Comparison of ENCODE assay signal across 11 cellular contexts in the genomic region with DNA sequence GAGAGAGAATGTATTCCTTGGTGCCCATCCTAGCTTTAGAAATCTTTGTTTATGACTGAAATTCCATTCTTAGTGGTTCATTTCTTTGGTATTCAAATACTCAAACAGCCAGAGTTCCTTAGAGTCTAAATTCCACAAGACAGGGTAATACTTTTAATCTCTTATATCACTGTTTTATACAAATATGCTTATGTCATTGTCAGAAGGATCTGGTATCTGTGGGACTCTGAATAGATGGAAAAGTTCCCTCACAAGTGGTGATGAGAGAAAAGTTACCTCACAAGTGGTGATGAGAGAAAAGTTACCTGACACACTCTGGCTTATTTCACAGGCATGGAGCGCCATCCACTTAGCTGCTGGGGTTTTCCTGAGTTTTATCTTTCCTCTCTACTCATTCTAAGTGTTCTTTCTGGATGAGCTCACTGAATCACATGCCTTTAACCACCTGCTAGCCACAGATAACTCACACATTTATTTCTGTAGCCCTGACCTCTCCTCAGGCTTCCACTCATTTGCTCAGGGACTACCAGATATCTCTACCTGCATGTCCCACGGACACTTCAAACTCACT.
A peak's percentile ranks its signal among the peaks of the same experiment; 100 is the strongest.
DNase-seq lines count a peak whose midpoint lies in the region; ATAC-seq and TF ChIP-seq lines count a peak whose summit lies in the region.
"Had no signal": no experiment of that assay in that cellular context is flagged by ENCODE, and none has a peak within 500 bp of the region (broad histone marks: within the 10 kb centered on the region; RNA-seq: fewer than 3 reads in every experiment).

No MANE protein-coding gene starts in this region.

- peak overlapping the region; percentile 72 for H3K27ac ChIP-seq in cardiac muscle cell

- no peaks in the 10 kb centered on the region for H3K9me3 ChIP-seq in cardiac muscle cell (ENCODE audit: low read depth)

- H3K27me3 ChIP-seq in cardiac muscle cell: no peaks in the 10 kb centered on the region

- peak; percentile 93 for ATAC-seq in SK-N-SH treated with all-trans-retinoic acid at 6 μM for 48 hours

- H3K4me3 ChIP-seq in cardiac muscle cell: no peak overlapping the region
- no peak overlapping the region for H3K4me3 ChIP-seq in foreskin fibroblast (ENCODE audit: low read depth in 1 of 2, low read length in 2 of 2)

- peaks cover 10% of the 10 kb centered on the region for H3K4me1 ChIP-seq in cardiac muscle cell (ENCODE audit: low read depth)

- TF ChIP-seq CTCF in cardiac muscle cell (IDR thresholded peaks at IDR 0.05; ENCODE audit: low read depth, low read length): no peak
- TF ChIP-seq CTCF in foreskin fibroblast (IDR thresholded peaks at IDR 0.05; ENCODE audit: low read depth, low read length): no peak

- no peaks in the 10 kb centered on the region for H3K36me3 ChIP-seq in cardiac muscle cell

- peak; percentile 34 to 79 for DNase-seq in cardiac muscle cell (ENCODE audit: low read depth in 1 of 2, low spot score in 1 of 2)
- DNase-seq in cardiac septum (ENCODE audit: low spot score): no peak
- peak; percentile 30 to 59 for DNase-seq in foreskin fibroblast
- DNase-seq in stromal cell of bone marrow (ENCODE audit: low read depth): peak; percentile 28
- no peak for DNase-seq in GF-D8 (lab: John Stamatoyannopoulos, UW)
- DNase-seq in NK-92 (lab: John Stamatoyannopoulos, UW; ENCODE audit: unreplicated experiment): no peak
- DNase-seq in head of caudate nucleus: no peak
- DNase-seq: amniotic stem cell, NCI-H1092, right cardiac atrium had no signal

- intact Hi-C loops in cardiac septum (cut with DNase I): no loop called here
- intact Hi-C loops in head of caudate nucleus (cut with DNase I): no loop called here

TF ChIP-seq in SK-N-SH treated with all-trans-retinoic acid at 6 μM for 48 hours, 23 proteins besides CTCF, POLR2A, EP300 and RAD21:
- no peak for TF ChIP-seq TCF4 (CRISPR knock-in tag; IDR thresholded peaks at IDR 0.05; ENCODE audit: borderline replicate concordance)
- no peak for TF ChIP-seq ZNF70 (CRISPR knock-in tag; IDR thresholded peaks at IDR 0.05)
- no peak for TF ChIP-seq ZNF8 (CRISPR knock-in tag; IDR thresholded peaks at IDR 0.05)
- TF ChIP-seq, protein P1, sequence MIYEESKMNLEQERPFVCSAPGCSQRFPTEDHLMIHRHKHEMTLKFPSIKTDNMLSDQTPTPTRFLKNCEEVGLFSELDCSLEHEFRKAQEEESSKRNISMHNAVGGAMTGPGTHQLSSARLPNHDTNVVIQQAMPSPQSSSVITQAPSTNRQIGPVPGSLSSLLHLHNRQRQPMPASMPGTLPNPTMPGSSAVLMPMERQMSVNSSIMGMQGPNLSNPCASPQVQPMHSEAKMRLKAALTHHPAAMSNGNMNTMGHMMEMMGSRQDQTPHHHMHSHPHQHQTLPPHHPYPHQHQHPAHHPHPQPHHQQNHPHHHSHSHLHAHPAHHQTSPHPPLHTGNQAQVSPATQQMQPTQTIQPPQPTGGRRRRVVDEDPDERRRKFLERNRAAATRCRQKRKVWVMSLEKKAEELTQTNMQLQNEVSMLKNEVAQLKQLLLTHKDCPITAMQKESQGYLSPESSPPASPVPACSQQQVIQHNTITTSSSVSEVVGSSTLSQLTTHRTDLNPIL (CRISPR knock-in tag; IDR thresholded peaks at IDR 0.05; ENCODE audit: low read depth): peak; percentile 91
- TF ChIP-seq RARB (CRISPR knock-in tag; IDR thresholded peaks at IDR 0.05): no peak
- TF ChIP-seq, protein P2, sequence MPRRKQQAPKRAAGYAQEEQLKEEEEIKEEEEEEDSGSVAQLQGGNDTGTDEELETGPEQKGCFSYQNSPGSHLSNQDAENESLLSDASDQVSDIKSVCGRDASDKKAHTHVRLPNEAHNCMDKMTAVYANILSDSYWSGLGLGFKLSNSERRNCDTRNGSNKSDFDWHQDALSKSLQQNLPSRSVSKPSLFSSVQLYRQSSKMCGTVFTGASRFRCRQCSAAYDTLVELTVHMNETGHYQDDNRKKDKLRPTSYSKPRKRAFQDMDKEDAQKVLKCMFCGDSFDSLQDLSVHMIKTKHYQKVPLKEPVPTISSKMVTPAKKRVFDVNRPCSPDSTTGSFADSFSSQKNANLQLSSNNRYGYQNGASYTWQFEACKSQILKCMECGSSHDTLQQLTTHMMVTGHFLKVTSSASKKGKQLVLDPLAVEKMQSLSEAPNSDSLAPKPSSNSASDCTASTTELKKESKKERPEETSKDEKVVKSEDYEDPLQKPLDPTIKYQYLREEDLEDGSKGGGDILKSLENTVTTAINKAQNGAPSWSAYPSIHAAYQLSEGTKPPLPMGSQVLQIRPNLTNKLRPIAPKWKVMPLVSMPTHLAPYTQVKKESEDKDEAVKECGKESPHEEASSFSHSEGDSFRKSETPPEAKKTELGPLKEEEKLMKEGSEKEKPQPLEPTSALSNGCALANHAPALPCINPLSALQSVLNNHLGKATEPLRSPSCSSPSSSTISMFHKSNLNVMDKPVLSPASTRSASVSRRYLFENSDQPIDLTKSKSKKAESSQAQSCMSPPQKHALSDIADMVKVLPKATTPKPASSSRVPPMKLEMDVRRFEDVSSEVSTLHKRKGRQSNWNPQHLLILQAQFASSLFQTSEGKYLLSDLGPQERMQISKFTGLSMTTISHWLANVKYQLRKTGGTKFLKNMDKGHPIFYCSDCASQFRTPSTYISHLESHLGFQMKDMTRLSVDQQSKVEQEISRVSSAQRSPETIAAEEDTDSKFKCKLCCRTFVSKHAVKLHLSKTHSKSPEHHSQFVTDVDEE (CRISPR knock-in tag; IDR thresholded peaks at IDR 0.05): no peak
- no peak for TF ChIP-seq CSRNP3 (CRISPR knock-in tag; IDR thresholded peaks at IDR 0.05)
- TF ChIP-seq OSR1 (CRISPR knock-in tag; IDR thresholded peaks at IDR 0.05): no peak
- TF ChIP-seq ESRRG (CRISPR knock-in tag; IDR thresholded peaks at IDR 0.05): 0 out of 2 replicates have a peak, but pooled peaks have one; percentile 28
- TF ChIP-seq, protein P3, sequence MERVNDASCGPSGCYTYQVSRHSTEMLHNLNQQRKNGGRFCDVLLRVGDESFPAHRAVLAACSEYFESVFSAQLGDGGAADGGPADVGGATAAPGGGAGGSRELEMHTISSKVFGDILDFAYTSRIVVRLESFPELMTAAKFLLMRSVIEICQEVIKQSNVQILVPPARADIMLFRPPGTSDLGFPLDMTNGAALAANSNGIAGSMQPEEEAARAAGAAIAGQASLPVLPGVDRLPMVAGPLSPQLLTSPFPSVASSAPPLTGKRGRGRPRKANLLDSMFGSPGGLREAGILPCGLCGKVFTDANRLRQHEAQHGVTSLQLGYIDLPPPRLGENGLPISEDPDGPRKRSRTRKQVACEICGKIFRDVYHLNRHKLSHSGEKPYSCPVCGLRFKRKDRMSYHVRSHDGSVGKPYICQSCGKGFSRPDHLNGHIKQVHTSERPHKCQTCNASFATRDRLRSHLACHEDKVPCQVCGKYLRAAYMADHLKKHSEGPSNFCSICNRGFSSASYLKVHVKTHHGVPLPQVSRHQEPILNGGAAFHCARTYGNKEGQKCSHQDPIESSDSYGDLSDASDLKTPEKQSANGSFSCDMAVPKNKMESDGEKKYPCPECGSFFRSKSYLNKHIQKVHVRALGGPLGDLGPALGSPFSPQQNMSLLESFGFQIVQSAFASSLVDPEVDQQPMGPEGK (CRISPR knock-in tag; IDR thresholded peaks at IDR 0.05; ENCODE audit: borderline replicate concordance): no peak
- no peak for TF ChIP-seq PPARA (CRISPR knock-in tag; IDR thresholded peaks at IDR 0.05; ENCODE audit: borderline replicate concordance)
- TF ChIP-seq ARNTL (CRISPR knock-in tag; IDR thresholded peaks at IDR 0.05; ENCODE audit: borderline replicate concordance, low read depth): no peak
- no peak for TF ChIP-seq ZC3H10 (CRISPR knock-in tag; IDR thresholded peaks at IDR 0.05)
- TF ChIP-seq POU6F1 (CRISPR knock-in tag; IDR thresholded peaks at IDR 0.05; ENCODE audit: borderline replicate concordance, low read depth): no peak
- peak; percentile 94 for TF ChIP-seq ISL1 (CRISPR knock-in tag; IDR thresholded peaks at IDR 0.05)

Comparison
In these comparisons a context has a peak if more than half of its experiments do, and no peak if none do; other contexts are left out.
1. DNase-seq: peak in cardiac muscle cell (2 of 2), foreskin fibroblast (2 of 2) and stromal cell of bone marrow (single experiment); none in cardiac septum (single experiment), GF-D8 (single experiment), NK-92 (single experiment) and head of caudate nucleus (0 of 42).